In the genomic region with DNA sequence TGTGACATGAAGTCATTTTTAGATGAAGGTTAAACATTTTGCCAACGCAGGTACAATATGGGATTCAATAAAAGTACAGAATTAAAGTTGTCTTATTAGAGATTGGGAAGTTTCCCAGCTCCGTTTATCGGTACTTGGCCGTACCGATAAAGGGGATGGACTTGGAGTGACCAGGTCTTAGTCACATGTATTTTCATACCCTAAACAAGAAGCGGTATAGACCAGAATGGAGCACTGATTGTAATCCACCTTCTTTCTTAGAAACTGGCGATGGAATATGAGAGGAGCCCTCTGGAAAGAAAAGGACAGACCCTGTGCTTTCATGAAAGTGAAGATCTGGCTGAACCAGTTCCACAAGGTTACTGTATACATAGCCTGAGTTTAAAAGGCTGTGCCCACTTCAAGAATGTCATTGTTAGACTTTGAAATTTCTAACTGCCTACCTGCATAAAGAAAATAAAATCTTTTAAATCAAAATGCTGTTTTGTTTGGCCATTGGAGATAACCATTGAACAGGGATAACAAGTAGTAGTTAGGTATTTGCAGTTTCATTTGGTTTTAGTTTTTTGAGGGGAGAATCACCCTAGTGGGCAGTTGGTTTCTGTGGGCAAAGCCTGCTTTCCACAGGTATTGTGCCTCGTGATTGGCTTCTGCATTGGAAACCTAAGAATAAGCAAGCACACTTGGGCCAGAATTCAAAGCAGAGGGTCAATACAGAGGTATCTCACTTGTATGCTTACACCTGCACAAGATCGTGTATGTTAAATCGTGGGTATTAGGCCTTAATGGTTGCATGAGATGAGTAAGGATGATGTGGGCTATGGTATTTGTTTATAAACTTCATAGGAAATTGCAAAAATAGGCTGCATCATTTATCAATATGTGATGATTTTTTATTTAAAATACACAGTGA, we compare ENCODE assay signal across 1 cellular context.
A peak's percentile ranks its signal among the peaks of the same experiment; 100 is the strongest.
TF ChIP-seq lines count a peak whose summit lies in the region.

No MANE protein-coding gene starts in this region.

TF ChIP-seq in K562, 482 proteins besides CTCF, POLR2A, EP300 and RAD21 (continued from another document):
- TF ChIP-seq, protein P1, sequence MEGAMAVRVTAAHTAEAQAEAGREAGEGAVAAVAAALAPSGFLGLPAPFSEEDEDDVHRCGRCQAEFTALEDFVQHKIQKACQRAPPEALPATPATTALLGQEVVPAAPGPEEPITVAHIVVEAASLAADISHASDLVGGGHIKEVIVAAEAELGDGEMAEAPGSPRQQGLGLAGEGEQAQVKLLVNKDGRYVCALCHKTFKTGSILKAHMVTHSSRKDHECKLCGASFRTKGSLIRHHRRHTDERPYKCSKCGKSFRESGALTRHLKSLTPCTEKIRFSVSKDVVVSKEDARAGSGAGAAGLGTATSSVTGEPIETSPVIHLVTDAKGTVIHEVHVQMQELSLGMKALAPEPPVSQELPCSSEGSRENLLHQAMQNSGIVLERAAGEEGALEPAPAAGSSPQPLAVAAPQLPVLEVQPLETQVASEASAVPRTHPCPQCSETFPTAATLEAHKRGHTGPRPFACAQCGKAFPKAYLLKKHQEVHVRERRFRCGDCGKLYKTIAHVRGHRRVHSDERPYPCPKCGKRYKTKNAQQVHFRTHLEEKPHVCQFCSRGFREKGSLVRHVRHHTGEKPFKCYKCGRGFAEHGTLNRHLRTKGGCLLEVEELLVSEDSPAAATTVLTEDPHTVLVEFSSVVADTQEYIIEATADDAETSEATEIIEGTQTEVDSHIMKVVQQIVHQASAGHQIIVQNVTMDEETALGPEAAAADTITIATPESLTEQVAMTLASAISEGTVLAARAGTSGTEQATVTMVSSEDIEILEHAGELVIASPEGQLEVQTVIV (CRISPR knock-in tag; IDR thresholded peaks at IDR 0.05; ENCODE audit: borderline replicate concordance) = no peak
- TF ChIP-seq ZNF696 (CRISPR knock-in tag; conservative IDR thresholded peaks at IDR 0.05) (no peak), RBFOX2 (IDR thresholded peaks at IDR 0.05; ENCODE audit: low read depth, low read length) (0 out of 2 replicates have a peak, but pooled peaks have one; percentile 12), ZNF3 (CRISPR knock-in tag; IDR thresholded peaks at IDR 0.05) (no peak), POLR2AphosphoS2 (IDR thresholded peaks at IDR 0.05; ENCODE audit: low read length) (peak; percentile 48), ZNF77 (CRISPR knock-in tag; IDR thresholded peaks at IDR 0.05) (0 out of 2 replicates have a peak, but pooled peaks have one; percentile 58), MYBL2 (IDR thresholded peaks at IDR 0.05; ENCODE audit: low read depth) (no peak), MYBL2 (CRISPR knock-in tag; IDR thresholded peaks at IDR 0.05; ENCODE audit: borderline replicate concordance) (no peak), SMAD1 (IDR thresholded peaks at IDR 0.05; ENCODE audit: low read depth, low read length, partially characterized antibody) (peak; percentile 14), POLR2H (tag; IDR thresholded peaks at IDR 0.05; ENCODE audit: low read depth) (peak; percentile 2; the same call in 1 of the 2 replicates), POLR2G (IDR thresholded peaks at IDR 0.05; ENCODE audit: low read depth, low read length) (peak; percentile 33; the same call in 1 of the 2 replicates), EWSR1 (IDR thresholded peaks at IDR 0.05; ENCODE audit: borderline replicate concordance, low read depth, partially characterized antibody) (peak; percentile 90), FIP1L1 (IDR thresholded peaks at IDR 0.05; ENCODE audit: low read depth, low read length, poor library complexity, severe bottlenecking) (peak; percentile 30), ZNF253 (CRISPR knock-in tag; conservative IDR thresholded peaks at IDR 0.05) (peak; percentile 91), SIRT6 (IDR thresholded peaks at IDR 0.05; ENCODE audit: low read depth, low read length) (peak; percentile 41), PML (IDR thresholded peaks at IDR 0.05; ENCODE audit: low read length) (peak; percentile 23; the same call in 1 of the 2 replicates), ILF3 (IDR thresholded peaks at IDR 0.05; ENCODE audit: borderline replicate concordance) (0 out of 2 replicates have a peak, but pooled peaks have one; percentile 46)
- TF ChIP-seq, protein P2, sequence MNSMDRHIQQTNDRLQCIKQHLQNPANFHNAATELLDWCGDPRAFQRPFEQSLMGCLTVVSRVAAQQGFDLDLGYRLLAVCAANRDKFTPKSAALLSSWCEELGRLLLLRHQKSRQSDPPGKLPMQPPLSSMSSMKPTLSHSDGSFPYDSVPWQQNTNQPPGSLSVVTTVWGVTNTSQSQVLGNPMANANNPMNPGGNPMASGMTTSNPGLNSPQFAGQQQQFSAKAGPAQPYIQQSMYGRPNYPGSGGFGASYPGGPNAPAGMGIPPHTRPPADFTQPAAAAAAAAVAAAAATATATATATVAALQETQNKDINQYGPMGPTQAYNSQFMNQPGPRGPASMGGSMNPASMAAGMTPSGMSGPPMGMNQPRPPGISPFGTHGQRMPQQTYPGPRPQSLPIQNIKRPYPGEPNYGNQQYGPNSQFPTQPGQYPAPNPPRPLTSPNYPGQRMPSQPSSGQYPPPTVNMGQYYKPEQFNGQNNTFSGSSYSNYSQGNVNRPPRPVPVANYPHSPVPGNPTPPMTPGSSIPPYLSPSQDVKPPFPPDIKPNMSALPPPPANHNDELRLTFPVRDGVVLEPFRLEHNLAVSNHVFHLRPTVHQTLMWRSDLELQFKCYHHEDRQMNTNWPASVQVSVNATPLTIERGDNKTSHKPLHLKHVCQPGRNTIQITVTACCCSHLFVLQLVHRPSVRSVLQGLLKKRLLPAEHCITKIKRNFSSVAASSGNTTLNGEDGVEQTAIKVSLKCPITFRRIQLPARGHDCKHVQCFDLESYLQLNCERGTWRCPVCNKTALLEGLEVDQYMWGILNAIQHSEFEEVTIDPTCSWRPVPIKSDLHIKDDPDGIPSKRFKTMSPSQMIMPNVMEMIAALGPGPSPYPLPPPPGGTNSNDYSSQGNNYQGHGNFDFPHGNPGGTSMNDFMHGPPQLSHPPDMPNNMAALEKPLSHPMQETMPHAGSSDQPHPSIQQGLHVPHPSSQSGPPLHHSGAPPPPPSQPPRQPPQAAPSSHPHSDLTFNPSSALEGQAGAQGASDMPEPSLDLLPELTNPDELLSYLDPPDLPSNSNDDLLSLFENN (IDR thresholded peaks at IDR 0.05; ENCODE audit: low read depth in 2 of 2, low read length in 2 of 2) = peak in 1 of 2 experiments; percentile 6; a peak in 1 of 4 replicates
- TF ChIP-seq, protein P3, sequence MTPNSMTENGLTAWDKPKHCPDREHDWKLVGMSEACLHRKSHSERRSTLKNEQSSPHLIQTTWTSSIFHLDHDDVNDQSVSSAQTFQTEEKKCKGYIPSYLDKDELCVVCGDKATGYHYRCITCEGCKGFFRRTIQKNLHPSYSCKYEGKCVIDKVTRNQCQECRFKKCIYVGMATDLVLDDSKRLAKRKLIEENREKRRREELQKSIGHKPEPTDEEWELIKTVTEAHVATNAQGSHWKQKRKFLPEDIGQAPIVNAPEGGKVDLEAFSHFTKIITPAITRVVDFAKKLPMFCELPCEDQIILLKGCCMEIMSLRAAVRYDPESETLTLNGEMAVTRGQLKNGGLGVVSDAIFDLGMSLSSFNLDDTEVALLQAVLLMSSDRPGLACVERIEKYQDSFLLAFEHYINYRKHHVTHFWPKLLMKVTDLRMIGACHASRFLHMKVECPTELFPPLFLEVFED (CRISPR knock-in tag; conservative IDR thresholded peaks at IDR 0.05) = peak; percentile 59; the same call in 1 of the 2 replicates
- TF ChIP-seq, protein P4, sequence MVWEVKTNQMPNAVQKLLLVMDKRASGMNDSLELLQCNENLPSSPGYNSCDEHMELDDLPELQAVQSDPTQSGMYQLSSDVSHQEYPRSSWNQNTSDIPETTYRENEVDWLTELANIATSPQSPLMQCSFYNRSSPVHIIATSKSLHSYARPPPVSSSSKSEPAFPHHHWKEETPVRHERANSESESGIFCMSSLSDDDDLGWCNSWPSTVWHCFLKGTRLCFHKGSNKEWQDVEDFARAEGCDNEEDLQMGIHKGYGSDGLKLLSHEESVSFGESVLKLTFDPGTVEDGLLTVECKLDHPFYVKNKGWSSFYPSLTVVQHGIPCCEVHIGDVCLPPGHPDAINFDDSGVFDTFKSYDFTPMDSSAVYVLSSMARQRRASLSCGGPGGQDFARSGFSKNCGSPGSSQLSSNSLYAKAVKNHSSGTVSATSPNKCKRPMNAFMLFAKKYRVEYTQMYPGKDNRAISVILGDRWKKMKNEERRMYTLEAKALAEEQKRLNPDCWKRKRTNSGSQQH (CRISPR knock-in tag; IDR thresholded peaks at IDR 0.05) = no peak
- TF ChIP-seq, protein P5, sequence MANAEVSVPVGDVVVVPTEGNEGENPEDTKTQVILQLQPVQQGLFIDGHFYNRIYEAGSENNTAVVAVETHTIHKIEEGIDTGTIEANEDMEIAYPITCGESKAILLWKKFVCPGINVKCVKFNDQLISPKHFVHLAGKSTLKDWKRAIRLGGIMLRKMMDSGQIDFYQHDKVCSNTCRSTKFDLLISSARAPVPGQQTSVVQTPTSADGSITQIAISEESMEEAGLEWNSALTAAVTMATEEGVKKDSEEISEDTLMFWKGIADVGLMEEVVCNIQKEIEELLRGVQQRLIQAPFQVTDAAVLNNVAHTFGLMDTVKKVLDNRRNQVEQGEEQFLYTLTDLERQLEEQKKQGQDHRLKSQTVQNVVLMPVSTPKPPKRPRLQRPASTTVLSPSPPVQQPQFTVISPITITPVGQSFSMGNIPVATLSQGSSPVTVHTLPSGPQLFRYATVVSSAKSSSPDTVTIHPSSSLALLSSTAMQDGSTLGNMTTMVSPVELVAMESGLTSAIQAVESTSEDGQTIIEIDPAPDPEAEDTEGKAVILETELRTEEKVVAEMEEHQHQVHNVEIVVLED (CRISPR knock-in tag; IDR thresholded peaks at IDR 0.05) = no peak
- TF ChIP-seq, protein P6, sequence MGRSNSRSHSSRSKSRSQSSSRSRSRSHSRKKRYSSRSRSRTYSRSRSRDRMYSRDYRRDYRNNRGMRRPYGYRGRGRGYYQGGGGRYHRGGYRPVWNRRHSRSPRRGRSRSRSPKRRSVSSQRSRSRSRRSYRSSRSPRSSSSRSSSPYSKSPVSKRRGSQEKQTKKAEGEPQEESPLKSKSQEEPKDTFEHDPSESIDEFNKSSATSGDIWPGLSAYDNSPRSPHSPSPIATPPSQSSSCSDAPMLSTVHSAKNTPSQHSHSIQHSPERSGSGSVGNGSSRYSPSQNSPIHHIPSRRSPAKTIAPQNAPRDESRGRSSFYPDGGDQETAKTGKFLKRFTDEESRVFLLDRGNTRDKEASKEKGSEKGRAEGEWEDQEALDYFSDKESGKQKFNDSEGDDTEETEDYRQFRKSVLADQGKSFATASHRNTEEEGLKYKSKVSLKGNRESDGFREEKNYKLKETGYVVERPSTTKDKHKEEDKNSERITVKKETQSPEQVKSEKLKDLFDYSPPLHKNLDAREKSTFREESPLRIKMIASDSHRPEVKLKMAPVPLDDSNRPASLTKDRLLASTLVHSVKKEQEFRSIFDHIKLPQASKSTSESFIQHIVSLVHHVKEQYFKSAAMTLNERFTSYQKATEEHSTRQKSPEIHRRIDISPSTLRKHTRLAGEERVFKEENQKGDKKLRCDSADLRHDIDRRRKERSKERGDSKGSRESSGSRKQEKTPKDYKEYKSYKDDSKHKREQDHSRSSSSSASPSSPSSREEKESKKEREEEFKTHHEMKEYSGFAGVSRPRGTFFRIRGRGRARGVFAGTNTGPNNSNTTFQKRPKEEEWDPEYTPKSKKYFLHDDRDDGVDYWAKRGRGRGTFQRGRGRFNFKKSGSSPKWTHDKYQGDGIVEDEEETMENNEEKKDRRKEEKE (IDR thresholded peaks at IDR 0.05; ENCODE audit: borderline replicate concordance in 1 of 2, control insufficient read depth in 1 of 2, low read depth in 2 of 2, low read length in 1 of 2) = peak in 1 of 2 experiments; percentile 75; a peak in 1 of 4 replicates
